9 cellular contexts compared by ENCODE assay signal in genomic region chr9:120710110-120710981, GRCh38. TPM values are rescaled to one million over a fixed set of nuclear protein-coding genes. Genes with fewer than 3 reads are reported as not detected.
A peak's percentile ranks its signal among the peaks of the same experiment; 100 is the strongest.
DNase-seq lines count a peak whose midpoint lies in the region; ATAC-seq, FAIRE-seq and TF ChIP-seq lines count a peak whose summit lies in the region.
"Had no signal": no experiment of that assay in that cellular context is flagged by ENCODE, and none has a peak within 500 bp of the region (broad histone marks: within the 10 kb centered on the region; RNA-seq: fewer than 3 reads in every experiment).

No MANE protein-coding gene starts in this region.

- no peak for TF ChIP-seq CTCF in K562 (IDR thresholded peaks at IDR 0.05 in 2 of 3, conservative IDR thresholded peaks at IDR 0.05 in 1 of 3; ENCODE audit: insufficient read depth in 2 of 3, low read depth in 1 of 3, low read length in 3 of 3)
- no peak for TF ChIP-seq CTCF in liver (IDR thresholded peaks at IDR 0.05; ENCODE audit: low read depth, low read length, missing input control)

- H3K27me3 ChIP-seq in K562 (ENCODE audit: control insufficient read depth in 2 of 2, insufficient read depth in 2 of 2, low read length in 2 of 2) = no peaks in the 10 kb centered on the region
- H3K27me3 ChIP-seq in liver (ENCODE audit: control insufficient read depth in 4 of 4, insufficient read depth in 4 of 4, low read length in 3 of 4) = no peaks in the 10 kb centered on the region

- WGBS in K562 (ENCODE audit: insufficient coverage, low coverage, missing lambda C conversion rate) = 19% methylated on average over 8 of the region's 10 CpGs
- WGBS in liver = 16% methylated on average over 10 of the region's 10 CpGs
- WGBS in urinary bladder = 80% methylated on average over 10 of the region's 10 CpGs

- H3K36me3 ChIP-seq in K562 (ENCODE audit: control insufficient read depth, insufficient read depth, low read length) (no peaks in the 10 kb centered on the region), liver (ENCODE audit: control insufficient read depth in 4 of 4, insufficient read depth in 3 of 4, low read depth in 1 of 4, low read length in 3 of 4) (no peaks in the 10 kb centered on the region), urinary bladder (ENCODE audit: insufficient read depth) (no peaks in the 10 kb centered on the region)

- H3K27ac ChIP-seq in K562 (ENCODE audit: extremely low read depth, low read depth, low read length) (peak overlapping the region; percentile 56; the same call in 2 of the 3 replicates), liver (ENCODE audit: low read depth in 1 of 2, low read length in 2 of 2) (peak overlapping the region; percentile 86 to 91), urinary bladder (ENCODE audit: low read depth) (peak overlapping the region; percentile 14)

- peak overlapping the region; percentile 53 to 68; a peak in 3 of 4 replicates for H3K9ac ChIP-seq in K562 (ENCODE audit: insufficient read depth in 1 of 2, low read depth in 2 of 2, low read length in 2 of 2)
- peak overlapping the region; percentile 84 to 95 for H3K9ac ChIP-seq in liver (ENCODE audit: low read depth in 1 of 2, low read length in 2 of 2)

- H3K9me3 ChIP-seq in K562 (replicated peaks; ENCODE audit: control insufficient read depth, insufficient read depth, low read depth, low read length) (no peaks in the 10 kb centered on the region), liver (ENCODE audit: control insufficient read depth in 4 of 4, low read length in 3 of 4) (no peaks in the 10 kb centered on the region)

- intact Hi-C loops in K562 (cut with micrococcal nuclease) = no loop called here

- TF ChIP-seq RAD21 in K562 (CRISPR knock-in tag; conservative IDR thresholded peaks at IDR 0.05 in 1 of 2, IDR thresholded peaks at IDR 0.05 in 1 of 2) (no peak), liver (IDR thresholded peaks at IDR 0.05) (peak; percentile 11 to 22)

- peaks cover 34% of the 10 kb centered on the region; the same call in 2 of the 3 replicates for H3K79me2 ChIP-seq in K562 (ENCODE audit: control insufficient read depth, insufficient read depth, low read length)

- in situ Hi-C loops in K562 (cut with MboI) = no loop called here

- peak overlapping the region; percentile 81 for H2AFZ ChIP-seq in K562 (ENCODE audit: low read depth, low read length)

- TF ChIP-seq POLR2A in K562 (conservative IDR thresholded peaks at IDR 0.05) = peak; percentile 51

- no TSS peak for BruUV-seq in K562 (replicated peaks; lab: Mats Ljungman, UMichigan)

- H3K4me3 ChIP-seq in K562 = peak overlapping the region; percentile 20
- H3K4me3 ChIP-seq in liver (ENCODE audit: low read depth in 1 of 3, low read length in 3 of 3) = peak overlapping the region; percentile 29 to 69 (median 42)
- H3K4me3 ChIP-seq in urinary bladder (ENCODE audit: low read depth, low read length) = no peak overlapping the region

- H4K20me1 ChIP-seq in K562 (replicated peaks; ENCODE audit: control insufficient read depth, insufficient read depth, low read length) = no peaks in the 10 kb centered on the region; the same call in 1 of the 2 replicates

- peak; percentile 66 for FAIRE-seq in K562 (lab: Jason Lieb, UNC)
- FAIRE-seq: A204.1 had no signal

- CTCF ChIA-PET in K562 (lab: Yijun Ruan, JAX; ENCODE audit: low intra/inter-chr PET ratio) = no interaction called here

- peak; percentile 1; the same call in 2 of the 3 replicates for ATAC-seq in K562

- TF ChIP-seq EP300 in K562 (IDR thresholded peaks at IDR 0.05; ENCODE audit: low read length) = 0 out of 2 replicates have a peak, but pooled peaks have one; percentile 2

- no peaks in the 10 kb centered on the region for H3K9me1 ChIP-seq in K562 (ENCODE audit: control insufficient read depth, insufficient read depth, low read length)

- H3K4me1 ChIP-seq in K562 (replicated peaks in 1 of 2; ENCODE audit: control insufficient read depth in 2 of 2, insufficient read depth in 2 of 2, low read length in 2 of 2) (peaks cover 19 to 27% of the 10 kb centered on the region in 2 experiments; a peak in 4 of 5 replicates), liver (ENCODE audit: control insufficient read depth in 4 of 4, insufficient read depth in 4 of 4, low read length in 3 of 4) (peaks cover 16 to 70% (median 40%) of the 10 kb centered on the region in 4 donors), urinary bladder (ENCODE audit: insufficient read depth) (no peaks in the 10 kb centered on the region)

- POLR2A ChIA-PET in K562 (lab: Yijun Ruan, JAX) = interaction anchor here (1.8 kb wide), 1 partner anchor 26 kb away, joined by 4 read pairs; no protein-coding TSS in a partner anchor

- peak overlapping the region; percentile 75 for H3K4me2 ChIP-seq in K562 (ENCODE audit: insufficient read depth, low read length)

- DNase-seq in DMS79 treated with DMSO at 0.1 percent for 48 hours (lab: John Stamatoyannopoulos, UW) (peak; percentile 22), DMS79 (lab: John Stamatoyannopoulos, UW) (no peak), NOMO-1 treated with dmso at 0.1 percent for 144 hours (lab: John Stamatoyannopoulos, UW; ENCODE audit: unreplicated experiment) (peak; percentile 46), K562 (ENCODE audit: extremely low read depth in 1 of 4, low spot score in 3 of 4) (peak in 2 of 4 experiments; percentile 71 to 82), NCI-H345 treated with DMSO at 0.1 percent for 48 hours (lab: John Stamatoyannopoulos, UW; ENCODE audit: unreplicated experiment) (no peak)
- no peak for DNase-seq in stimulated activated CD4-positive, alpha-beta T cell treated with anti-CD3 and anti-CD28 coated beads, Interleukin-4, amount 100 ng/mL, for 1 hour

TF ChIP-seq in K562, 482 proteins besides CTCF, POLR2A, EP300 and RAD21 (continues in another document):
- TF ChIP-seq GABPA (tag; conservative IDR thresholded peaks at IDR 0.05; ENCODE audit: low read depth) = 0 out of 2 replicates have a peak, but pooled peaks have one; percentile 14
- no peak for TF ChIP-seq CBX1 (IDR thresholded peaks at IDR 0.05; ENCODE audit: low read depth)
- 0 out of 2 replicates have a peak, but pooled peaks have one; percentile 39 for TF ChIP-seq ARID1B (IDR thresholded peaks at IDR 0.05)
- no peak for TF ChIP-seq TCF7L2 (IDR thresholded peaks at IDR 0.05; ENCODE audit: low read depth, low read length)
- TF ChIP-seq TAL1 (IDR thresholded peaks at IDR 0.05) = no peak
- TF ChIP-seq FOXA3 (CRISPR knock-in tag; conservative IDR thresholded peaks at IDR 0.05 in 1 of 2, IDR thresholded peaks at IDR 0.05 in 1 of 2) = 0 out of 4 replicates have a peak, but pooled peaks of 1 of the 2 experiments have one; percentile 19
- TF ChIP-seq ARNT (IDR thresholded peaks at IDR 0.05) = 0 out of 4 replicates have a peak, but pooled peaks of 1 of the 2 experiments have one; percentile 27

TF ChIP-seq in liver, 16 proteins besides CTCF, POLR2A, EP300 and RAD21 (continues in another document):
- no peak for TF ChIP-seq NR2F2 (IDR thresholded peaks at IDR 0.05)
- peak; percentile 81 for TF ChIP-seq REST (IDR thresholded peaks at IDR 0.05)
- TF ChIP-seq SP1 (IDR thresholded peaks at IDR 0.05) = peak; percentile 29
- peak; percentile 36 to 46 for TF ChIP-seq RXRA (IDR thresholded peaks at IDR 0.05)
- no peak for TF ChIP-seq FOXA1 (IDR thresholded peaks at IDR 0.05)
- TF ChIP-seq GABPA (IDR thresholded peaks at IDR 0.05 in 1 of 2, conservative IDR thresholded peaks at IDR 0.05 in 1 of 2) = no peak
- TF ChIP-seq HNF4A (conservative IDR thresholded peaks at IDR 0.05) = peak; percentile 15 to 36
- no peak for TF ChIP-seq TAF1 (conservative IDR thresholded peaks at IDR 0.05)
- TF ChIP-seq YY1 (IDR thresholded peaks at IDR 0.05) = peak; percentile 52

RNA-seq across cellular contexts. Expression of gene MEGF9, which starts 3.9 kb away (rescaled TPM):
- 2.3 and 4.4 TPM in 2 replicates for total RNA-seq in K562 (2011; cell fraction: chromatin; rRNA removed; ENCODE audit: low replicate concordance)
- 2.2 and 3.2 TPM in 2 replicates for total RNA-seq in K562 (2011; cell fraction: nucleolus; rRNA removed)
- total RNA-seq in K562 (2011; cell fraction: nucleoplasm; rRNA removed) = 5.2 and 10.3 TPM in 2 replicates
- total RNA-seq in K562 (2014; rRNA removed) (3.3 and 3.7 TPM in 2 replicates), K562 (2014; rRNA removed; fragmentation: Illumina TruSeq; extraction: Trizol) (5.7 and 5.8 TPM in 2 replicates), K562 (2015; rRNA removed; fragmentation: Illumina TruSeq; extraction: Trizol) (4.3 TPM in 2 replicates), K562 (2021) (5.2 TPM in 2 replicates), liver (10 to 100 TPM; 19.8 to 27.4 TPM), urinary bladder (18.3 TPM)
- polyA plus RNA-seq in K562 (2011; rRNA removed) (2.5 and 3.8 TPM in 2 replicates), K562 (2014; fragmentation: Illumina TruSeq; extraction: Trizol) (5.6 and 6.2 TPM in 2 replicates), K562 (2014; fragmentation: Nextera tagmentation; extraction: Ambion mirVana) (1 to 10 TPM; 2.1 to 2.3 TPM), K562 (2014; rRNA removed) (3.5 TPM in 2 replicates), liver (10 to 100 TPM; 15.5 to 18.7 TPM), urinary bladder (9.7 TPM)
- 1.4 and 1.9 TPM in 2 replicates for polyA plus RNA-seq in K562 (2011; cell fraction: cytosol; rRNA removed)
- 0.86 and 0.88 TPM in 2 replicates for polyA plus RNA-seq in K562 (2011; cell fraction: nucleus; rRNA removed)
- 4.4 and 5.3 TPM in 2 replicates for polyA plus RNA-seq in K562 (2012)
- 4.6 and 5.8 TPM in 2 replicates for polyA minus RNA-seq in K562 (2011; rRNA and poly(A)+ RNA removed)
- polyA minus RNA-seq in K562 (2011; cell fraction: cytosol; rRNA and poly(A)+ RNA removed) = 3.9 and 4.0 TPM in 2 replicates
- polyA minus RNA-seq in K562 (2011; cell fraction: nucleus; rRNA and poly(A)+ RNA removed) = 0.81 and 1.1 TPM in 2 replicates

Comparison
In these comparisons a context has a peak if more than half of its experiments do, and no peak if none do; other contexts are left out.
1. DNase-seq: peak in DMS79 treated with DMSO at 0.1 percent for 48 hours (single experiment) and NOMO-1 treated with dmso at 0.1 percent for 144 hours (single experiment); none in DMS79 (single experiment), stimulated activated CD4-positive, alpha-beta T cell treated with anti-CD3 and anti-CD28 coated beads, Interleukin-4, amount 100 ng/mL, for 1 hour (single experiment) and NCI-H345 treated with DMSO at 0.1 percent for 48 hours (single experiment).
2. H3K27ac ChIP-seq: peak in every context shown above with its lines; median percentile 88 in liver; 56 in K562; 14 in urinary bladder.